21 cellular contexts compared by ENCODE assay signal in genomic region chr2:20567926-20568179, GRCh38.
DNase-seq lines count a peak whose midpoint lies in the region; ATAC-seq and TF ChIP-seq lines count a peak whose summit lies in the region.
"Had no signal": no experiment of that assay in that cellular context is flagged by ENCODE, and none has a peak within 500 bp of the region (broad histone marks: within the 10 kb centered on the region; RNA-seq: fewer than 3 reads in every experiment).

No MANE protein-coding gene starts in this region.

- CTCF ChIA-PET in activated CD4-positive, alpha-beta memory T cell treated with anti-CD3 and anti-CD28 coated beads for 36 hours (lab: Charles Lee), result no interaction called here

- no peak overlapping the region for H3K9ac ChIP-seq in H9 (ENCODE audit: extremely low read depth, insufficient read length, low read length)
- H3K9ac ChIP-seq in mesenchymal stem cell (ENCODE audit: low read length), result no peak overlapping the region
- H3K9ac ChIP-seq in smooth muscle cell (ENCODE audit: low read depth), result no peak overlapping the region

- H3K4me3 Mint-ChIP-seq in H9, result no peak overlapping the region
- no peak overlapping the region for H3K4me3 Mint-ChIP-seq in activated T-helper 17 cell treated with anti-CD3 and anti-CD28 coated beads, Interleukin-2, amount 50 U/mL, for 72 hours
- no peak overlapping the region for H3K4me3 Mint-ChIP-seq in stimulated activated effector memory CD8-positive, alpha-beta T cell treated with anti-CD3 and anti-CD28 coated beads, Interleukin-12 subunit alpha, Interleukin-12 subunit beta, amount 100 ng/mL, for 72 hours
- no peak overlapping the region for H3K4me3 Mint-ChIP-seq in activated CD4-positive, alpha-beta memory T cell treated with anti-CD3 and anti-CD28 coated beads for 36 hours
- H3K4me3 Mint-ChIP-seq: natural killer cell treated with Interleukin-12 subunit alpha and Interleukin-12 subunit beta and Interleukin-15 and Interleukin-18, amount 100 ng/mL, for 72 hours had no signal

- H3K4ac ChIP-seq in H9 (ENCODE audit: low read depth, low read length) (no peak overlapping the region), mesenchymal stem cell (ENCODE audit: low read depth in 1 of 2, low read length in 2 of 2) (no peak overlapping the region)

- no peaks in the 10 kb centered on the region for H3K79me1 ChIP-seq in H9 (ENCODE audit: insufficient read depth, low read depth, low read length, poor library complexity, severe bottlenecking)
- H3K79me1 ChIP-seq in mesenchymal stem cell (replicated peaks; ENCODE audit: low read length, poor library complexity, severe bottlenecking), result no peaks in the 10 kb centered on the region

- no peaks in the 10 kb centered on the region for H3K23me2 ChIP-seq in H9 (ENCODE audit: insufficient read length, low read depth, low read length, poor library complexity, severe bottlenecking)

- no peak overlapping the region for H4K5ac ChIP-seq in H9 (ENCODE audit: insufficient read length, low read depth, low read length)

- H3K4me3 ChIP-seq in mesenchymal stem cell (ENCODE audit: insufficient read depth in 1 of 2, low read depth in 1 of 2, low read length in 2 of 2) (no peak overlapping the region), smooth muscle cell (no peak overlapping the region)
- H3K4me3 ChIP-seq: hepatocyte, thyroid gland had no signal

- H4K8ac ChIP-seq in H9 (replicated peaks; ENCODE audit: insufficient read length, low read depth, low read length), result no peak overlapping the region
- peak overlapping the region; percentile 16 for H4K8ac ChIP-seq in mesenchymal stem cell (ENCODE audit: low read length)

- peak overlapping the region; percentile 83 for H3K18ac ChIP-seq in H9 (ENCODE audit: insufficient read length, low read depth, low read length)
- H3K18ac ChIP-seq in mesenchymal stem cell (ENCODE audit: low read depth in 1 of 2, low read length in 2 of 2), result peak overlapping the region in 1 of 2 experiments; percentile 71

- peaks cover 7% of the 10 kb centered on the region for H3K27me3 Mint-ChIP-seq in H9 (ENCODE audit: low read depth)
- no peaks in the 10 kb centered on the region for H3K27me3 Mint-ChIP-seq in activated T-helper 17 cell treated with anti-CD3 and anti-CD28 coated beads, Interleukin-2, amount 50 U/mL, for 72 hours
- H3K27me3 Mint-ChIP-seq in activated CD4-positive, alpha-beta memory T cell treated with anti-CD3 and anti-CD28 coated beads for 36 hours, result no peaks in the 10 kb centered on the region
- H3K27me3 Mint-ChIP-seq: natural killer cell treated with Interleukin-12 subunit alpha and Interleukin-12 subunit beta and Interleukin-15 and Interleukin-18, amount 100 ng/mL, for 72 hours had no signal

- H3K4me1 ChIP-seq in H9 (ENCODE audit: insufficient read depth, low read length) (no peaks in the 10 kb centered on the region; the same call in 1 of the 2 replicates), mesenchymal stem cell (ENCODE audit: control insufficient read depth, insufficient read depth, low read depth, low read length) (peaks cover 35% of the 10 kb centered on the region), smooth muscle cell (ENCODE audit: low read depth) (peaks cover 4% of the 10 kb centered on the region)

- DNase-seq in H9 (no peak), mesenchymal stem cell (no peak), smooth muscle cell (lab: John Stamatoyannopoulos, UW; ENCODE audit: unreplicated experiment) (no peak)
- no peak for DNase-seq in stimulated activated effector memory CD8-positive, alpha-beta T cell treated with anti-CD3 and anti-CD28 coated beads, Interleukin-12 subunit alpha, Interleukin-12 subunit beta, amount 100 ng/mL, for 72 hours (ENCODE audit: low spot score in 2 of 2)
- DNase-seq in activated CD4-positive, alpha-beta memory T cell treated with anti-CD3 and anti-CD28 coated beads for 36 hours, result no peak
- DNase-seq: activated CD4-positive, alpha-beta T cell treated with anti-CD3 and anti-CD28 coated beads, Interleukin-2, amount 50 U/mL, for 4 hours; activated naive CD4-positive, alpha-beta T cell treated with Interleukin-2 at 50 U/mL for 16 hours; AML-193; amygdala; COR-L47; effector memory CD4-positive, alpha-beta T cell; NCI-H1417; NCI-H526; SHP77; stimulated activated CD4-positive, alpha-beta T cell treated with anti-CD3 and anti-CD28 coated beads, Interleukin-15, amount 100 ng/mL, for 24 hours; T-helper 1 cell; thyroid gland had no signal

- no peaks in the 10 kb centered on the region for H3K79me2 ChIP-seq in H9 (ENCODE audit: insufficient read depth, low read length)
- no peaks in the 10 kb centered on the region for H3K79me2 ChIP-seq in smooth muscle cell (ENCODE audit: low read depth)
- H3K79me2 ChIP-seq: hepatocyte had no signal

- peaks cover 8% of the 10 kb centered on the region for H3F3A ChIP-seq in smooth muscle cell (ENCODE audit: low read depth)

- POLR2A ChIA-PET in activated CD4-positive, alpha-beta memory T cell treated with anti-CD3 and anti-CD28 coated beads for 36 hours (lab: Charles Lee), result no interaction called here

- no peak overlapping the region for H2BK20ac ChIP-seq in H9 (ENCODE audit: low read depth, low read length, poor library complexity, severe bottlenecking)

- H2BK15ac ChIP-seq in H9 (ENCODE audit: low read depth, low read length), result no peak overlapping the region
- no peak overlapping the region for H2BK15ac ChIP-seq in mesenchymal stem cell (ENCODE audit: low read depth, poor library complexity, severe bottlenecking)

- H2BK120ac ChIP-seq in H9 (ENCODE audit: low read depth, low read length, poor library complexity, severe bottlenecking) (no peak overlapping the region), mesenchymal stem cell (ENCODE audit: low read depth, low read length) (no peak overlapping the region)

- H4K91ac ChIP-seq in H9 (ENCODE audit: insufficient read length, low read depth, low read length) (no peak overlapping the region), mesenchymal stem cell (ENCODE audit: low read length) (no peak overlapping the region)

- H2BK5ac ChIP-seq in H9 (ENCODE audit: insufficient read length, low read length), result no peak overlapping the region
- H2BK5ac ChIP-seq in mesenchymal stem cell (ENCODE audit: low read depth, low read length, poor library complexity, severe bottlenecking), result no peak overlapping the region

- H3K4me1 Mint-ChIP-seq in H9, result peaks cover 17 to 21% of the 10 kb centered on the region in 2 experiments
- H3K4me1 Mint-ChIP-seq in activated T-helper 17 cell treated with anti-CD3 and anti-CD28 coated beads, Interleukin-2, amount 50 U/mL, for 72 hours, result peaks cover 4% of the 10 kb centered on the region
- peaks cover 17% of the 10 kb centered on the region for H3K4me1 Mint-ChIP-seq in stimulated activated effector memory CD8-positive, alpha-beta T cell treated with anti-CD3 and anti-CD28 coated beads, Interleukin-12 subunit alpha, Interleukin-12 subunit beta, amount 100 ng/mL, for 72 hours
- peaks cover 5% of the 10 kb centered on the region for H3K4me1 Mint-ChIP-seq in activated CD4-positive, alpha-beta memory T cell treated with anti-CD3 and anti-CD28 coated beads for 36 hours (ENCODE audit: low read depth)

- H3K9me3 ChIP-seq in H9 (ENCODE audit: control insufficient read depth, low read depth, low read length), result no peaks in the 10 kb centered on the region
- no peaks in the 10 kb centered on the region for H3K9me3 ChIP-seq in mesenchymal stem cell (ENCODE audit: control insufficient read depth, low read length)
- no peaks in the 10 kb centered on the region for H3K9me3 ChIP-seq in smooth muscle cell (replicated peaks; ENCODE audit: low read depth)
- H3K9me3 ChIP-seq: thyroid gland had no signal

- no peaks in the 10 kb centered on the region; a peak in 2 of 5 replicates for H3K9me3 Mint-ChIP-seq in H9
- no peaks in the 10 kb centered on the region for H3K9me3 Mint-ChIP-seq in activated T-helper 17 cell treated with anti-CD3 and anti-CD28 coated beads, Interleukin-2, amount 50 U/mL, for 72 hours
- no peaks in the 10 kb centered on the region for H3K9me3 Mint-ChIP-seq in stimulated activated effector memory CD8-positive, alpha-beta T cell treated with anti-CD3 and anti-CD28 coated beads, Interleukin-12 subunit alpha, Interleukin-12 subunit beta, amount 100 ng/mL, for 72 hours
- H3K9me3 Mint-ChIP-seq in activated CD4-positive, alpha-beta memory T cell treated with anti-CD3 and anti-CD28 coated beads for 36 hours, result no peaks in the 10 kb centered on the region
- H3K9me3 Mint-ChIP-seq: natural killer cell treated with Interleukin-12 subunit alpha and Interleukin-12 subunit beta and Interleukin-15 and Interleukin-18, amount 100 ng/mL, for 72 hours had no signal

- TF ChIP-seq CTCF in H9 (conservative IDR thresholded peaks at IDR 0.05) (no peak), smooth muscle cell (IDR thresholded peaks at IDR 0.05; ENCODE audit: borderline replicate concordance, insufficient read depth, poor library complexity, severe bottlenecking) (no peak)

- H3K27ac Mint-ChIP-seq in H9, result peak overlapping the region in 2 of 3 experiments; percentile 73 to 89; a peak in 4 of 7 replicates
- peak overlapping the region; percentile 75 for H3K27ac Mint-ChIP-seq in activated T-helper 17 cell treated with anti-CD3 and anti-CD28 coated beads, Interleukin-2, amount 50 U/mL, for 72 hours
- peak overlapping the region; percentile 70 for H3K27ac Mint-ChIP-seq in stimulated activated effector memory CD8-positive, alpha-beta T cell treated with anti-CD3 and anti-CD28 coated beads, Interleukin-12 subunit alpha, Interleukin-12 subunit beta, amount 100 ng/mL, for 72 hours
- H3K27ac Mint-ChIP-seq in activated CD4-positive, alpha-beta memory T cell treated with anti-CD3 and anti-CD28 coated beads for 36 hours, result no peak overlapping the region

- H3T11ph ChIP-seq in H9 (ENCODE audit: low read length), result no peak overlapping the region

- H3K56ac ChIP-seq in H9 (ENCODE audit: insufficient read length, low read depth, low read length), result no peak overlapping the region

- H3K14ac ChIP-seq in H9 (ENCODE audit: insufficient read depth, low read length) (no peak overlapping the region), mesenchymal stem cell (ENCODE audit: low read length in 2 of 2) (no peak overlapping the region)

- H2AK5ac ChIP-seq in H9 (ENCODE audit: insufficient read length, low read length) (no peak overlapping the region), mesenchymal stem cell (ENCODE audit: low read length, severe bottlenecking) (peak overlapping the region; percentile 45)

- H2AFZ ChIP-seq in H9 (ENCODE audit: low read length), result no peak overlapping the region
- no peak overlapping the region for H2AFZ ChIP-seq in mesenchymal stem cell (ENCODE audit: low read depth, low read length)
- no peak overlapping the region for H2AFZ ChIP-seq in smooth muscle cell (ENCODE audit: low read depth)
- H2AFZ ChIP-seq: hepatocyte had no signal

- H4K20me1 ChIP-seq in H9 (ENCODE audit: control insufficient read depth, insufficient read depth, insufficient read length), result no peaks in the 10 kb centered on the region
- no peaks in the 10 kb centered on the region for H4K20me1 ChIP-seq in smooth muscle cell (ENCODE audit: low read depth)

- ATAC-seq in activated T-helper 17 cell treated with anti-CD3 and anti-CD28 coated beads, Interleukin-2, amount 50 U/mL, for 72 hours (replicated peaks), result no peak
- no peak for ATAC-seq in stimulated activated effector memory CD8-positive, alpha-beta T cell treated with anti-CD3 and anti-CD28 coated beads, Interleukin-12 subunit alpha, Interleukin-12 subunit beta, amount 100 ng/mL, for 72 hours
- ATAC-seq in GM18511 (IDR thresholded peaks at IDR 0.05; ENCODE audit: unreplicated experiment), result no peak
- ATAC-seq: natural killer cell treated with Interleukin-12 subunit alpha and Interleukin-12 subunit beta and Interleukin-15 and Interleukin-18, amount 100 ng/mL, for 72 hours had no signal

- H3K23ac ChIP-seq in H9 (ENCODE audit: insufficient read length, low read depth, low read length), result no peak overlapping the region
- H3K23ac ChIP-seq in mesenchymal stem cell (ENCODE audit: low read length in 2 of 2), result no peak overlapping the region

- H3K4me2 ChIP-seq in H9 (ENCODE audit: insufficient read depth, insufficient read length, low read length) (no peak overlapping the region), mesenchymal stem cell (ENCODE audit: low read length, poor library complexity, severe bottlenecking) (no peak overlapping the region), smooth muscle cell (no peak overlapping the region)
- H3K4me2 ChIP-seq: hepatocyte had no signal

- no peaks in the 10 kb centered on the region for H3K36me3 Mint-ChIP-seq in H9 (ENCODE audit: insufficient read depth in 1 of 3, low read depth in 3 of 3)
- no peaks in the 10 kb centered on the region for H3K36me3 Mint-ChIP-seq in activated T-helper 17 cell treated with anti-CD3 and anti-CD28 coated beads, Interleukin-2, amount 50 U/mL, for 72 hours (ENCODE audit: low read depth)
- peaks cover 5% of the 10 kb centered on the region for H3K36me3 Mint-ChIP-seq in stimulated activated effector memory CD8-positive, alpha-beta T cell treated with anti-CD3 and anti-CD28 coated beads, Interleukin-12 subunit alpha, Interleukin-12 subunit beta, amount 100 ng/mL, for 72 hours
- no peaks in the 10 kb centered on the region for H3K36me3 Mint-ChIP-seq in activated CD4-positive, alpha-beta memory T cell treated with anti-CD3 and anti-CD28 coated beads for 36 hours
- H3K36me3 Mint-ChIP-seq: natural killer cell treated with Interleukin-12 subunit alpha and Interleukin-12 subunit beta and Interleukin-15 and Interleukin-18, amount 100 ng/mL, for 72 hours had no signal

- H2BK12ac ChIP-seq in H9 (ENCODE audit: insufficient read length, low read depth, low read length) (no peak overlapping the region), mesenchymal stem cell (ENCODE audit: low read length in 2 of 2) (peak overlapping the region in 1 of 2 experiments; percentile 19)

- H3K27ac ChIP-seq in H9 (ENCODE audit: insufficient read length, low read depth, low read length) (no peak overlapping the region), mesenchymal stem cell (ENCODE audit: low read length, poor library complexity, severe bottlenecking) (no peak overlapping the region), smooth muscle cell (ENCODE audit: low read depth) (no peak overlapping the region)
- H3K27ac ChIP-seq: hepatocyte had no signal

- H3K36me3 ChIP-seq in mesenchymal stem cell (ENCODE audit: control insufficient read depth in 1 of 2, insufficient read depth in 2 of 2, low read depth in 1 of 2, low read length in 2 of 2) (no peaks in the 10 kb centered on the region), smooth muscle cell (ENCODE audit: low read depth) (no peaks in the 10 kb centered on the region)
- H3K36me3 ChIP-seq: thyroid gland had no signal

- WGBS in H9 (ENCODE audit: extremely low coverage, insufficient read length, low lambda C conversion rate), result no CpG with 5 or more reads among the region's 2 CpGs
- WGBS in mesenchymal stem cell, result 44% methylated on average over 1 of the region's 2 CpGs
- WGBS in smooth muscle cell (ENCODE audit: low lambda C conversion rate), result 78% methylated on average over 2 of the region's 2 CpGs

- intact Hi-C loops in activated CD4-positive, alpha-beta memory T cell treated with anti-CD3 and anti-CD28 coated beads for 36 hours (cut with micrococcal nuclease), result no loop called here

- H3K27me3 ChIP-seq in H9 (ENCODE audit: insufficient read depth, low read length) (no peaks in the 10 kb centered on the region; the same call in 1 of the 2 replicates), mesenchymal stem cell (ENCODE audit: control insufficient read depth in 1 of 2, insufficient read depth in 1 of 2, low read length in 2 of 2) (peaks cover 0 to 4% of the 10 kb centered on the region in 2 experiments), smooth muscle cell (ENCODE audit: low read depth) (no peaks in the 10 kb centered on the region)
- H3K27me3 ChIP-seq: hepatocyte, thyroid gland had no signal
